8 cellular contexts compared by ENCODE assay signal in genomic region chr10:103745264-103746247, GRCh38.
DNase-seq lines count a peak whose midpoint lies in the region; ATAC-seq and TF ChIP-seq lines count a peak whose summit lies in the region.

No MANE protein-coding gene starts in this region.

- ATAC-seq in GM21576 (IDR thresholded peaks at IDR 0.05; ENCODE audit: unreplicated experiment) (peak; percentile 53), SK-N-SH treated with all-trans-retinoic acid at 6 μM for 48 hours (0 out of 3 replicates have a peak, but pooled peaks have one; percentile 17), HG03521 (IDR thresholded peaks at IDR 0.05; ENCODE audit: unreplicated experiment) (no peak)

- DNase-seq in astrocyte of the spinal cord (ENCODE audit: low read depth, low spot score) = peak; percentile 16
- peak; percentile 48 to 49 for DNase-seq in stimulated activated CD4-positive, alpha-beta T cell treated with anti-CD3 and anti-CD28 coated beads, Interleukin-1b, Interleukin-23, amount 100 ng/mL, for 4 hours (ENCODE audit: low read depth in 2 of 2)
- no peak for DNase-seq in hepatic stellate cell (ENCODE audit: low spot score)
- no peak for DNase-seq in NCI-H1930 (lab: John Stamatoyannopoulos, UW)
- DNase-seq in foreskin melanocyte = no peak

- in situ Hi-C loops in astrocyte of the spinal cord (cut with HindIII; ENCODE audit: low sequenced_read_pairs) = no loop called here

- TF ChIP-seq CTCF in astrocyte of the spinal cord (IDR thresholded peaks at IDR 0.05; ENCODE audit: low read depth, low read length) = no peak

- H3K4me3 ChIP-seq in astrocyte of the spinal cord (ENCODE audit: low read depth, low read length) = no peak overlapping the region

TF ChIP-seq in SK-N-SH treated with all-trans-retinoic acid at 6 μM for 48 hours, 23 proteins besides CTCF, POLR2A, EP300 and RAD21:
- TF ChIP-seq ZNF8 (CRISPR knock-in tag; IDR thresholded peaks at IDR 0.05) = no peak
- TF ChIP-seq TOX (CRISPR knock-in tag; IDR thresholded peaks at IDR 0.05; ENCODE audit: borderline replicate concordance) = no peak
- TF ChIP-seq PATZ1 (CRISPR knock-in tag; IDR thresholded peaks at IDR 0.05; ENCODE audit: borderline replicate concordance) = no peak
- TF ChIP-seq ZC3H10 (CRISPR knock-in tag; IDR thresholded peaks at IDR 0.05) = no peak

Comparison
In these comparisons a context has a peak if more than half of its experiments do, and no peak if none do; other contexts are left out.
1. DNase-seq: peak in astrocyte of the spinal cord (single experiment) and stimulated activated CD4-positive, alpha-beta T cell treated with anti-CD3 and anti-CD28 coated beads, Interleukin-1b, Interleukin-23, amount 100 ng/mL, for 4 hours (2 of 2); none in hepatic stellate cell (single experiment), NCI-H1930 (0 of 2) and foreskin melanocyte (single experiment).